ENCODE assay signal across 25 cellular contexts in the genomic region with DNA sequence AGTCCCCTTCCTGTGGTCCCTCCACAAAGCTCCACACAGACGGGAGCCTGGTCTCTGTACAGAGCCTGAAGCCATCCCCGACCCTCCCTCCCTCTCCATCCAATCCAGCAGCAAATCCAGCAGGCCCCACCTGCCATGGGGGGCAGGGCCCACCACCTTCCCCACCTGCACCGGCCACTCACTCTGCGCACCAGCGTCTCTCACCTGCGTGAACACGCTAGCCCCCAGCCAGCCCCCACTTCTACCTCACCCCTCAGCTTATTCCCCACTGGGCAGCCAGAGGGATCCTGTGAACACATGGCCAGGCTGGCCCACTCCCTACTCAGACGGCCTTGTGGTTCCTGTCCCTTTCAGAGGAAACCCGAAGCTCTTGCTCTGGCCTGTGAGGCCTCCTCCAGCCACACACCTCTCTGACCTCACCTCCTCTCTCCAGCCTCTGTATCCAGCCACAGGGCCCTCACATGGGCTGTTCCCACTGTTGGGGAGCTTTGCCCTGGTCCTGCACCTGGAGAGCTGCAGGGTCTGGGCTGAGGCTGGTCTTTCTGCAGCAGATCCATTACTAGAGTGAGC.
"Had no signal": no experiment of that assay in that cellular context is flagged by ENCODE, and none has a peak within 500 bp of the region (broad histone marks: within the 10 kb centered on the region; RNA-seq: fewer than 3 reads in every experiment).

No MANE protein-coding gene starts in this region.

- H3K27ac ChIP-seq: brain microvascular endothelial cell, hepatocyte, left ventricle myocardium inferior, pancreas, SJCRH30, upper lobe of left lung had no signal

- ATAC-seq: activated CD4-positive, alpha-beta T cell treated with anti-CD3 and anti-CD28 coated beads for 36 hours; naive thymus-derived CD8-positive, alpha-beta T cell; pancreas; sciatic nerve; stimulated activated naive B cell treated with anti-CD40 and anti-IgM and Interleukin-4, amounts not matched to agents 10 μg/mL and 1 μg/mL and 100 μg/mL, for 72 hours; WTC11 had no signal

- H3K9me3 ChIP-seq: left ventricle myocardium inferior, pancreas, SJCRH30, upper lobe of left lung had no signal

- H3K4me1 ChIP-seq: SJCRH30 had no signal

- H3K4me3 Mint-ChIP-seq: activated CD4-positive, alpha-beta T cell treated with anti-CD3 and anti-CD28 coated beads for 36 hours; activated naive CD8-positive, alpha-beta T cell treated with anti-CD3 and anti-CD28 coated beads for 36 hours; central memory CD8-positive, alpha-beta T cell; mesothelial cell of epicardium; naive thymus-derived CD8-positive, alpha-beta T cell; stimulated activated naive B cell treated with anti-CD40 and anti-IgM and Interleukin-4, amounts not matched to agents 10 μg/mL and 1 μg/mL and 100 μg/mL, for 72 hours; WTC11 had no signal

- H3K4me2 ChIP-seq: hepatocyte had no signal

- H3K4me1 Mint-ChIP-seq: mesothelial cell of epicardium had no signal

- H3K36me3 ChIP-seq: brain microvascular endothelial cell, left ventricle myocardium inferior, pancreas, SJCRH30, upper lobe of left lung had no signal

- H2AFZ ChIP-seq: hepatocyte had no signal

- H3K9me3 Mint-ChIP-seq: activated naive CD8-positive, alpha-beta T cell treated with anti-CD3 and anti-CD28 coated beads for 36 hours; central memory CD8-positive, alpha-beta T cell; naive thymus-derived CD8-positive, alpha-beta T cell; stimulated activated naive B cell treated with anti-CD40 and anti-IgM and Interleukin-4, amounts not matched to agents 10 μg/mL and 1 μg/mL and 100 μg/mL, for 72 hours; WTC11 had no signal

- H3K36me3 Mint-ChIP-seq: activated naive CD8-positive, alpha-beta T cell treated with anti-CD3 and anti-CD28 coated beads for 36 hours; mesothelial cell of epicardium; naive thymus-derived CD8-positive, alpha-beta T cell; stimulated activated naive B cell treated with anti-CD40 and anti-IgM and Interleukin-4, amounts not matched to agents 10 μg/mL and 1 μg/mL and 100 μg/mL, for 72 hours; WTC11 had no signal

- H3K4me3 ChIP-seq: hepatocyte, left ventricle myocardium inferior, pancreas, SJCRH30, upper lobe of left lung had no signal

- H3K27me3 ChIP-seq: pancreas, upper lobe of left lung had no signal

- H3K27ac Mint-ChIP-seq: activated CD4-positive, alpha-beta T cell treated with anti-CD3 and anti-CD28 coated beads for 36 hours; activated naive CD8-positive, alpha-beta T cell treated with anti-CD3 and anti-CD28 coated beads for 36 hours; mesothelial cell of epicardium; stimulated activated naive B cell treated with anti-CD40 and anti-IgM and Interleukin-4, amounts not matched to agents 10 μg/mL and 1 μg/mL and 100 μg/mL, for 72 hours; WTC11 had no signal

- DNase-seq: activated CD4-positive, alpha-beta T cell treated with anti-CD3 and anti-CD28 coated beads for 36 hours; activated CD4-positive, alpha-beta T cell treated with anti-CD3 and anti-CD28 coated beads, Interleukin-2, amount 50 U/mL, for 4 hours; activated naive CD4-positive, alpha-beta T cell treated with Interleukin-2 at 50 U/mL for 16 hours; activated naive CD8-positive, alpha-beta T cell treated with anti-CD3 and anti-CD28 coated beads for 36 hours; activated T-cell treated with anti-CD3 and anti-CD28 coated beads, Interleukin-2, amount 50 U/mL, for 48 hours; amygdala; brain microvascular endothelial cell; cortex of kidney; erythroblast; foreskin fibroblast; left ventricle myocardium inferior; mammary epithelial cell; naive thymus-derived CD8-positive, alpha-beta T cell; SJCRH30; small intestine; stimulated activated CD4-positive, alpha-beta T cell treated with anti-CD3 and anti-CD28 coated beads, Interleukin-15, amount 100 ng/mL, for 24 hours; stimulated activated naive B cell treated with anti-CD40 and anti-IgM and Interleukin-4, amounts not matched to agents 10 μg/mL and 1 μg/mL and 100 μg/mL, for 72 hours; T-helper 1 cell had no signal
